In genomic region chr4:79576480-79576803, GRCh38 we compare ENCODE assay signal across 9 cellular contexts.
DNase-seq lines count a peak whose midpoint lies in the region; ATAC-seq and TF ChIP-seq lines count a peak whose summit lies in the region.
"Had no signal": no experiment of that assay in that cellular context is flagged by ENCODE, and none has a peak within 500 bp of the region (broad histone marks: within the 10 kb centered on the region; RNA-seq: fewer than 3 reads in every experiment).

No MANE protein-coding gene starts in this region.

- H3K4me3 Mint-ChIP-seq in activated T-helper 17 cell treated with anti-CD3 and anti-CD28 coated beads, Interleukin-2, amount 50 U/mL, for 72 hours = no peak overlapping the region
- H3K4me3 Mint-ChIP-seq: IgD-negative memory B cell had no signal

- no peak overlapping the region for H3K27ac Mint-ChIP-seq in activated T-helper 17 cell treated with anti-CD3 and anti-CD28 coated beads, Interleukin-2, amount 50 U/mL, for 72 hours
- H3K27ac Mint-ChIP-seq: IgD-negative memory B cell had no signal

- DNase-seq in COR-L47 (lab: John Stamatoyannopoulos, UW) (peak; percentile 76), GM20000 (ENCODE audit: low spot score) (peak; percentile 10), NCI-H1092 (lab: John Stamatoyannopoulos, UW) (peak; percentile 0), iPS-NIHi7 (ENCODE audit: extremely low spot score) (peak; percentile 30), NCI-H2196 (lab: John Stamatoyannopoulos, UW; ENCODE audit: unreplicated experiment) (no peak), cerebellar nuclear complex (lab: John Stamatoyannopoulos, UW) (no peak)

- peak; percentile 13 for TF ChIP-seq CTCF in GM20000 (IDR thresholded peaks at IDR 0.05; ENCODE audit: extremely low read depth, missing control alignments)

- H3K9me3 Mint-ChIP-seq in activated T-helper 17 cell treated with anti-CD3 and anti-CD28 coated beads, Interleukin-2, amount 50 U/mL, for 72 hours = no peaks in the 10 kb centered on the region
- H3K9me3 Mint-ChIP-seq: IgD-negative memory B cell had no signal

- peak; percentile 34 for ATAC-seq in activated T-helper 17 cell treated with anti-CD3 and anti-CD28 coated beads, Interleukin-2, amount 50 U/mL, for 72 hours (replicated peaks)
- no peak for ATAC-seq in GM19328 (IDR thresholded peaks at IDR 0.05; ENCODE audit: unreplicated experiment)

- H3K36me3 Mint-ChIP-seq in activated T-helper 17 cell treated with anti-CD3 and anti-CD28 coated beads, Interleukin-2, amount 50 U/mL, for 72 hours (ENCODE audit: low read depth) = no peaks in the 10 kb centered on the region
- H3K36me3 Mint-ChIP-seq: IgD-negative memory B cell had no signal

- peaks cover 3% of the 10 kb centered on the region for H3K27me3 Mint-ChIP-seq in activated T-helper 17 cell treated with anti-CD3 and anti-CD28 coated beads, Interleukin-2, amount 50 U/mL, for 72 hours

- H3K4me1 Mint-ChIP-seq in activated T-helper 17 cell treated with anti-CD3 and anti-CD28 coated beads, Interleukin-2, amount 50 U/mL, for 72 hours = no peaks in the 10 kb centered on the region

Comparison
In these comparisons a context has a peak if more than half of its experiments do, and no peak if none do; other contexts are left out.
1. DNase-seq: peak in COR-L47 (single experiment), GM20000 (single experiment), NCI-H1092 (single experiment) and iPS-NIHi7 (single experiment); none in NCI-H2196 (single experiment) and cerebellar nuclear complex (0 of 2).